Comparison of ENCODE assay signal across 11 cellular contexts in the genomic region with DNA sequence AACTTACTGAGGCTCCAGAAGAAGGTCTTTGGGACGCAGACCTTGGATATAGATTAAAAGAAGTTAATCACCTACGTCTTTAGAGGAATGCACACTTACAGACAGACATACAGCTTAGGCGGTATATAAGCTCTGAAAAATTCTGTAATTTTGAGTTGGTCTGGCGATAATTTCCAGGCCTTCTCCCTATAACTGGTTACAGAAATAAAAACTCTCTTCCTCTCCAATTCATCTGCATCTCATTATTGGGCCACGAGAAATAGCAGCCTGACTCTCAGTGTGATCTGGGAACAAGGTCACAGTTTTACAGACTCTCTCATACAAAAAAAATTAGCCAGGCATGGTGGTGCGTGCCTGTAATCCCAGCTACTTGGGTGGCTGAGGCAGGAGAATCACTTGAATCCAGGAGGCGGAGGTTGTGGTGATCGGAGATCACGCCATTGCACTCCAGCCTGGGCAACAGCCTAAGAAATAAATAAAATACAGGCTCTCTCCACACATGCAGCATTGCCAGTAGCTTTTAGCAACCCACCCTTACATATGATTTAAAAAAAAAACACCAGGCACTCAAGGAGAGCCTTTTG. TPM values are rescaled to one million over a fixed set of nuclear protein-coding genes. Genes with fewer than 3 reads are reported as not detected.
A peak's percentile ranks its signal among the peaks of the same experiment; 100 is the strongest.
DNase-seq lines count a peak whose midpoint lies in the region; ATAC-seq, FAIRE-seq and TF ChIP-seq lines count a peak whose summit lies in the region.
"Had no signal": no experiment of that assay in that cellular context is flagged by ENCODE, and none has a peak within 500 bp of the region (broad histone marks: within the 10 kb centered on the region; RNA-seq: fewer than 3 reads in every experiment).

No MANE protein-coding gene starts in this region.

- TF ChIP-seq EP300 in K562 (IDR thresholded peaks at IDR 0.05; ENCODE audit: low read length): no peak

- H3K36me3 Mint-ChIP-seq in CD4-positive, alpha-beta memory T cell: peaks cover 58 to 77% of the 10 kb centered on the region in 2 donors
- peaks cover 23 to 69% (median 55%) of the 10 kb centered on the region in 5 donors for H3K36me3 Mint-ChIP-seq in naive thymus-derived CD4-positive, alpha-beta T cell

- H3K36me3 ChIP-seq in CD4-positive, alpha-beta memory T cell (ENCODE audit: insufficient read depth, low read length): peaks cover 32% of the 10 kb centered on the region
- H3K36me3 ChIP-seq in HUES6 (ENCODE audit: control insufficient read depth, insufficient read depth, low read length): peaks cover 62% of the 10 kb centered on the region
- peaks cover 77% of the 10 kb centered on the region for H3K36me3 ChIP-seq in K562 (ENCODE audit: control insufficient read depth, insufficient read depth, low read length)
- peaks cover 4 to 47% (median 24%) of the 10 kb centered on the region in 3 experiments for H3K36me3 ChIP-seq in naive thymus-derived CD4-positive, alpha-beta T cell (ENCODE audit: control insufficient read depth in 2 of 3, insufficient read depth in 3 of 3, low read length in 3 of 3)

- H3K27ac Mint-ChIP-seq in CD4-positive, alpha-beta memory T cell: peak overlapping the region; percentile 69 to 95 (median 92)
- peak overlapping the region; percentile 52 to 94 (median 79) for H3K27ac Mint-ChIP-seq in naive thymus-derived CD4-positive, alpha-beta T cell

- POLR2A ChIA-PET in CD4-positive, alpha-beta memory T cell (lab: Charles Lee; ENCODE audit: partially characterized antibody): interaction anchor here (1.2 to 9.3 kb wide), 4 partner anchors 14 to 96 kb away, joined by 4 to 132 read pairs (median 77); a partner anchor contains a TSS
- POLR2A ChIA-PET in K562 (lab: Yijun Ruan, JAX): interaction anchor here (0.6 to 1.0 kb wide), 2 partner anchors 9 to 101 kb away, joined by 3 to 4 read pairs; no protein-coding TSS in a partner anchor
- POLR2A ChIA-PET in naive thymus-derived CD4-positive, alpha-beta T cell (lab: Charles Lee): interaction anchor here (1.2 to 2.0 kb wide), 3 partner anchors 13 to 96 kb away, joined by 5 to 10 read pairs (median 6); a partner anchor contains a TSS

- H3K9ac ChIP-seq in HUES6 (ENCODE audit: low read length) (no peak overlapping the region), K562 (ENCODE audit: insufficient read depth in 1 of 2, low read depth in 2 of 2, low read length in 2 of 2) (peak overlapping the region in 1 of 2 experiments; percentile 53; a peak in 1 of 4 replicates)

- no peak for ATAC-seq in K562
- no peak for ATAC-seq in naive thymus-derived CD4-positive, alpha-beta T cell
- no peak for ATAC-seq in GM18868 (IDR thresholded peaks at IDR 0.05; ENCODE audit: unreplicated experiment)
- ATAC-seq: heart right ventricle had no signal

- H3K4me1 ChIP-seq in CD4-positive, alpha-beta memory T cell (ENCODE audit: insufficient read depth, low read length): peaks cover 72% of the 10 kb centered on the region
- H3K4me1 ChIP-seq in HUES6 (ENCODE audit: control insufficient read depth, insufficient read depth, low read length) (peaks cover 29% of the 10 kb centered on the region), K562 (replicated peaks in 1 of 2; ENCODE audit: control insufficient read depth in 2 of 2, insufficient read depth in 2 of 2, low read length in 2 of 2) (peaks cover 26 to 34% of the 10 kb centered on the region in 2 experiments)
- peaks cover 45 to 62% of the 10 kb centered on the region in 2 donors for H3K4me1 ChIP-seq in naive thymus-derived CD4-positive, alpha-beta T cell (ENCODE audit: control insufficient read depth in 2 of 2, insufficient read depth in 2 of 2, low read length in 2 of 2)

- DNase-seq in CD4-positive, alpha-beta memory T cell: no peak
- DNase-seq in K562 (ENCODE audit: extremely low read depth in 1 of 4, low spot score in 3 of 4): no peak
- DNase-seq in naive thymus-derived CD4-positive, alpha-beta T cell: no peak
- no peak for DNase-seq in pons (ENCODE audit: low spot score)
- DNase-seq in cerebellum (ENCODE audit: low spot score): no peak
- DNase-seq in NK-92 (lab: John Stamatoyannopoulos, UW; ENCODE audit: unreplicated experiment): no peak
- DNase-seq: activated CD4-positive, alpha-beta T cell treated with anti-CD3 and anti-CD28 coated beads for 1 hour; GDM1; heart right ventricle had no signal

- peak overlapping the region; percentile 73 to 97 (median 89) for H3K4me3 Mint-ChIP-seq in CD4-positive, alpha-beta memory T cell
- peak overlapping the region; percentile 76 to 99 (median 91) for H3K4me3 Mint-ChIP-seq in naive thymus-derived CD4-positive, alpha-beta T cell

- no peak for TF ChIP-seq POLR2A in K562 (conservative IDR thresholded peaks at IDR 0.05)

- intact Hi-C loops in CD4-positive, alpha-beta memory T cell (cut with micrococcal nuclease): no loop called here
- intact Hi-C loops in K562 (cut with micrococcal nuclease): no loop called here
- intact Hi-C loops in naive thymus-derived CD4-positive, alpha-beta T cell (cut with micrococcal nuclease): loop anchor here in 1 of 2 donors (1.0 kb wide), 1 partner anchor 19 kb away; no protein-coding TSS in a partner anchor

- CTCF ChIA-PET in CD4-positive, alpha-beta memory T cell (lab: Charles Lee; ENCODE audit: partially characterized antibody): interaction anchor here (0.7 to 5.5 kb wide), 5 partner anchors 14 to 96 kb away, joined by 3 to 29 read pairs (median 4); a partner anchor contains a TSS
- CTCF ChIA-PET in K562 (lab: Yijun Ruan, JAX; ENCODE audit: low intra/inter-chr PET ratio): no interaction called here
- CTCF ChIA-PET in naive thymus-derived CD4-positive, alpha-beta T cell (lab: Charles Lee): interaction anchor here (1.1 kb wide), 1 partner anchor 95 kb away, joined by 4 read pairs; no protein-coding TSS in a partner anchor

- H3K27me3 Mint-ChIP-seq in CD4-positive, alpha-beta memory T cell: no peaks in the 10 kb centered on the region
- no peaks in the 10 kb centered on the region for H3K27me3 Mint-ChIP-seq in naive thymus-derived CD4-positive, alpha-beta T cell

- no peaks in the 10 kb centered on the region for H3K9me3 Mint-ChIP-seq in CD4-positive, alpha-beta memory T cell
- peaks cover 0 to 1% (median 0%) of the 10 kb centered on the region in 11 donors for H3K9me3 Mint-ChIP-seq in naive thymus-derived CD4-positive, alpha-beta T cell

- FAIRE-seq in K562 (lab: Jason Lieb, UNC): peak; percentile 37

- in situ Hi-C loops in K562 (cut with MboI): no loop called here

- H3K9me1 ChIP-seq in K562 (ENCODE audit: control insufficient read depth, insufficient read depth, low read length): peaks cover 2% of the 10 kb centered on the region

- H3K4me2 ChIP-seq in K562 (ENCODE audit: insufficient read depth, low read length): peak overlapping the region; percentile 22; the same call in 1 of the 2 replicates

- H3K27me3 ChIP-seq in CD4-positive, alpha-beta memory T cell (ENCODE audit: insufficient read depth, low read length): no peaks in the 10 kb centered on the region
- no peaks in the 10 kb centered on the region for H3K27me3 ChIP-seq in HUES6 (ENCODE audit: control insufficient read depth, insufficient read depth, low read length)
- no peaks in the 10 kb centered on the region for H3K27me3 ChIP-seq in K562 (ENCODE audit: control insufficient read depth in 2 of 2, insufficient read depth in 2 of 2, low read length in 2 of 2)
- H3K27me3 ChIP-seq in naive thymus-derived CD4-positive, alpha-beta T cell (ENCODE audit: control insufficient read depth in 2 of 2, insufficient read depth in 2 of 2, low read length in 2 of 2): no peaks in the 10 kb centered on the region
- H3K27me3 ChIP-seq: heart right ventricle had no signal

- peak overlapping the region; percentile 22 for H3K4me3 ChIP-seq in CD4-positive, alpha-beta memory T cell (ENCODE audit: low read length in 2 of 2)
- peak overlapping the region; percentile 1; the same call in 1 of the 2 replicates for H3K4me3 ChIP-seq in HUES6 (ENCODE audit: low read depth, low read length)
- no peak overlapping the region for H3K4me3 ChIP-seq in K562
- peak overlapping the region; percentile 10 for H3K4me3 ChIP-seq in naive thymus-derived CD4-positive, alpha-beta T cell (ENCODE audit: low read length)

- TF ChIP-seq CTCF in K562 (IDR thresholded peaks at IDR 0.05 in 2 of 3, conservative IDR thresholded peaks at IDR 0.05 in 1 of 3; ENCODE audit: insufficient read depth in 2 of 3, low read depth in 1 of 3, low read length in 3 of 3): no peak

- 0 out of 2 replicates have a peak, but pooled peaks cover 3% of the 10 kb centered on the region for H4K20me1 ChIP-seq in K562 (replicated peaks; ENCODE audit: control insufficient read depth, insufficient read depth, low read length)

- no peaks in the 10 kb centered on the region for H3K9me3 ChIP-seq in CD4-positive, alpha-beta memory T cell (ENCODE audit: control insufficient read depth in 1 of 2, low read length in 2 of 2)
- H3K9me3 ChIP-seq in HUES6 (ENCODE audit: control insufficient read depth, insufficient read depth, low read depth, low read length): no peaks in the 10 kb centered on the region
- H3K9me3 ChIP-seq in K562 (replicated peaks; ENCODE audit: control insufficient read depth, insufficient read depth, low read depth, low read length): no peaks in the 10 kb centered on the region
- H3K9me3 ChIP-seq in naive thymus-derived CD4-positive, alpha-beta T cell (ENCODE audit: control insufficient read depth in 2 of 3, low read length in 3 of 3): no peaks in the 10 kb centered on the region
- H3K9me3 ChIP-seq: heart right ventricle had no signal

- WGBS in K562 (ENCODE audit: insufficient coverage, low coverage, missing lambda C conversion rate): 61% methylated on average over 9 of the region's 9 CpGs

- TF ChIP-seq RAD21 in K562 (CRISPR knock-in tag; conservative IDR thresholded peaks at IDR 0.05 in 1 of 2, IDR thresholded peaks at IDR 0.05 in 1 of 2): no peak

- BruUV-seq in K562 (replicated peaks; lab: Mats Ljungman, UMichigan): no TSS peak

- H2AFZ ChIP-seq in K562 (ENCODE audit: low read depth, low read length): no peak overlapping the region

- H3K79me2 ChIP-seq in K562 (ENCODE audit: control insufficient read depth, insufficient read depth, low read length): peaks cover 66% of the 10 kb centered on the region

- H3K27ac ChIP-seq in CD4-positive, alpha-beta memory T cell (ENCODE audit: low read depth, low read length): peak overlapping the region; percentile 50
- no peak overlapping the region for H3K27ac ChIP-seq in HUES6 (ENCODE audit: low read depth, low read length)
- H3K27ac ChIP-seq in K562 (ENCODE audit: extremely low read depth, low read depth, low read length): no peak overlapping the region
- H3K27ac ChIP-seq in naive thymus-derived CD4-positive, alpha-beta T cell (ENCODE audit: low read depth, low read length): peak overlapping the region; percentile 57
- H3K27ac ChIP-seq: heart right ventricle had no signal

- H3K4me1 Mint-ChIP-seq in CD4-positive, alpha-beta memory T cell: peaks cover 63 to 84% (median 74%) of the 10 kb centered on the region in 4 donors
- H3K4me1 Mint-ChIP-seq in naive thymus-derived CD4-positive, alpha-beta T cell: peaks cover 53 to 86% (median 77%) of the 10 kb centered on the region in 7 donors

RNA-seq across cellular contexts. Expression of a gene that starts 4.7 kb away (rescaled TPM):
- 10 to 100 TPM; 27.2 to 28.4 TPM for total RNA-seq in CD4-positive, alpha-beta memory T cell
- 10 to 100 TPM in 1 of 2 donors, 1 to 10 TPM in 1; 8.5 to 11.5 TPM for polyA plus RNA-seq in CD4-positive, alpha-beta memory T cell
- 7.0 and 15.8 TPM in 2 replicates for total RNA-seq in K562 (2011; cell fraction: chromatin; rRNA removed; ENCODE audit: low replicate concordance)
- total RNA-seq in K562 (2011; cell fraction: nucleolus; rRNA removed): 5.2 and 5.5 TPM in 2 replicates
- total RNA-seq in K562 (2011; cell fraction: nucleoplasm; rRNA removed): 7.4 and 8.9 TPM in 2 replicates
- 8.3 and 9.3 TPM in 2 replicates for total RNA-seq in K562 (2014; rRNA removed)
- 13.4 and 13.7 TPM in 2 replicates for total RNA-seq in K562 (2014; rRNA removed; fragmentation: Illumina TruSeq; extraction: Trizol)
- total RNA-seq in K562 (2015; rRNA removed; fragmentation: Illumina TruSeq; extraction: Trizol): 15.8 and 16.7 TPM in 2 replicates
- total RNA-seq in K562 (2021): 8.5 TPM in 2 replicates
- 3.8 and 4.3 TPM in 2 replicates for polyA plus RNA-seq in K562 (2011; rRNA removed)
- polyA plus RNA-seq in K562 (2011; cell fraction: cytosol; rRNA removed): 2.6 and 3.1 TPM in 2 replicates
- polyA plus RNA-seq in K562 (2011; cell fraction: nucleus; rRNA removed): 3.7 and 4.5 TPM in 2 replicates
- polyA plus RNA-seq in K562 (2012): 5.4 and 5.5 TPM in 2 replicates
- polyA plus RNA-seq in K562 (2014; fragmentation: Illumina TruSeq; extraction: Trizol): 8.2 and 10.1 TPM in 2 replicates
- polyA plus RNA-seq in K562 (2014; fragmentation: Nextera tagmentation; extraction: Ambion mirVana): 1 to 10 TPM; 2.0 to 2.5 TPM
- 5.3 TPM in 2 replicates for polyA plus RNA-seq in K562 (2014; rRNA removed)
- polyA minus RNA-seq in K562 (2011; rRNA and poly(A)+ RNA removed): 7.6 and 7.9 TPM in 2 replicates
- polyA minus RNA-seq in K562 (2011; cell fraction: cytosol; rRNA and poly(A)+ RNA removed): 4.4 and 5.5 TPM in 2 replicates
- 4.2 and 7.4 TPM in 2 replicates for polyA minus RNA-seq in K562 (2011; cell fraction: nucleus; rRNA and poly(A)+ RNA removed)
- 10 to 100 TPM; 10.2 to 26.6 (median 23.4) TPM for total RNA-seq in naive thymus-derived CD4-positive, alpha-beta T cell
- polyA plus RNA-seq in naive thymus-derived CD4-positive, alpha-beta T cell: 1 to 10 TPM; 6.9 to 9.0 TPM
- 9.8 TPM for total RNA-seq in cerebellum

RNA-seq across cellular contexts. Expression of a gene that starts 22.7 kb away (rescaled TPM):
- 10 to 100 TPM; 76.5 to 79.3 TPM for total RNA-seq in CD4-positive, alpha-beta memory T cell
- polyA plus RNA-seq in CD4-positive, alpha-beta memory T cell: 10 to 100 TPM in 1 of 2 donors, 1 to 10 TPM in 1; 9.0 to 23.5 TPM
- total RNA-seq in K562 (2011; cell fraction: chromatin; rRNA removed; ENCODE audit: low replicate concordance): 67.8 and 124 TPM in 2 replicates
- 63.3 and 63.4 TPM in 2 replicates for total RNA-seq in K562 (2011; cell fraction: nucleolus; rRNA removed)
- 56.3 and 70.8 TPM in 2 replicates for total RNA-seq in K562 (2011; cell fraction: nucleoplasm; rRNA removed)
- 7.0 and 10.5 TPM in 2 replicates for total RNA-seq in K562 (2014; rRNA removed)
- total RNA-seq in K562 (2014; rRNA removed; fragmentation: Illumina TruSeq; extraction: Trizol): 3.0 and 3.7 TPM in 2 replicates
- total RNA-seq in K562 (2015; rRNA removed; fragmentation: Illumina TruSeq; extraction: Trizol): 4.6 and 5.3 TPM in 2 replicates
- 11.0 and 12.3 TPM in 2 replicates for total RNA-seq in K562 (2021)
- polyA plus RNA-seq in K562 (2011; rRNA removed): 11.5 and 11.6 TPM in 2 replicates
- polyA plus RNA-seq in K562 (2011; cell fraction: cytosol; rRNA removed): 5.4 and 9.1 TPM in 2 replicates
- 72.2 and 124 TPM in 2 replicates for polyA plus RNA-seq in K562 (2011; cell fraction: nucleus; rRNA removed)
- 10.9 and 26.0 TPM in 2 replicates for polyA plus RNA-seq in K562 (2012)
- polyA plus RNA-seq in K562 (2014; fragmentation: Illumina TruSeq; extraction: Trizol): 8.4 and 9.0 TPM in 2 replicates
- under 1 TPM; 0.07 to 0.15 TPM for polyA plus RNA-seq in K562 (2014; fragmentation: Nextera tagmentation; extraction: Ambion mirVana)
- 11.5 and 15.2 TPM in 2 replicates for polyA plus RNA-seq in K562 (2014; rRNA removed)
- polyA minus RNA-seq in K562 (2011; rRNA and poly(A)+ RNA removed): 3.5 and 4.8 TPM in 2 replicates
- 3.5 and 5.0 TPM in 2 replicates for polyA minus RNA-seq in K562 (2011; cell fraction: cytosol; rRNA and poly(A)+ RNA removed)
- polyA minus RNA-seq in K562 (2011; cell fraction: nucleus; rRNA and poly(A)+ RNA removed): 12.9 and 14.9 TPM in 2 replicates
- 100 to 1,000 TPM in 2 of 5 experiments, 10 to 100 TPM in 3; 61.4 to 125 (median 78.7) TPM for total RNA-seq in naive thymus-derived CD4-positive, alpha-beta T cell
- polyA plus RNA-seq in naive thymus-derived CD4-positive, alpha-beta T cell: 10 to 100 TPM; 18.3 to 22.6 TPM
- 23.7 TPM for total RNA-seq in cerebellum

RNA-seq across cellular contexts. Expression of a gene that starts 37.8 kb away (rescaled TPM):
- 10 to 100 TPM; 21.7 to 23.6 TPM for total RNA-seq in CD4-positive, alpha-beta memory T cell
- polyA plus RNA-seq in CD4-positive, alpha-beta memory T cell: 10 to 100 TPM in 1 of 2 donors, 1 to 10 TPM in 1; 8.2 to 15.8 TPM
- total RNA-seq in K562 (2011; cell fraction: chromatin; rRNA removed; ENCODE audit: low replicate concordance): 40.0 and 130 TPM in 2 replicates
- 68.9 and 90.7 TPM in 2 replicates for total RNA-seq in K562 (2011; cell fraction: nucleolus; rRNA removed)
- total RNA-seq in K562 (2011; cell fraction: nucleoplasm; rRNA removed): 59.2 and 61.0 TPM in 2 replicates
- total RNA-seq in K562 (2014; rRNA removed) (20.8 and 23.9 TPM in 2 replicates), K562 (2014; rRNA removed; fragmentation: Illumina TruSeq; extraction: Trizol) (8.8 and 14.5 TPM in 2 replicates), K562 (2015; rRNA removed; fragmentation: Illumina TruSeq; extraction: Trizol) (16.8 and 18.1 TPM in 2 replicates), K562 (2021) (20.4 TPM in 2 replicates), cerebellum (6.4 TPM)
- polyA plus RNA-seq in K562 (2011; rRNA removed) (14.8 and 18.3 TPM in 2 replicates), K562 (2014; fragmentation: Illumina TruSeq; extraction: Trizol) (20.5 TPM in 2 replicates), K562 (2014; fragmentation: Nextera tagmentation; extraction: Ambion mirVana) (1 to 10 TPM in 1 of 2 experiments, under 1 TPM in 1; 0.13 to 1.2 TPM), K562 (2014; rRNA removed) (19.3 and 21.8 TPM in 2 replicates)
- 15.1 and 22.6 TPM in 2 replicates for polyA plus RNA-seq in K562 (2011; cell fraction: cytosol; rRNA removed)
- polyA plus RNA-seq in K562 (2011; cell fraction: nucleus; rRNA removed): 61.2 and 64.9 TPM in 2 replicates
- polyA plus RNA-seq in K562 (2012): 14.3 and 17.2 TPM in 2 replicates
- polyA minus RNA-seq in K562 (2011; rRNA and poly(A)+ RNA removed): 25.8 and 28.5 TPM in 2 replicates
- polyA minus RNA-seq in K562 (2011; cell fraction: cytosol; rRNA and poly(A)+ RNA removed): 8.1 and 12.0 TPM in 2 replicates
- polyA minus RNA-seq in K562 (2011; cell fraction: nucleus; rRNA and poly(A)+ RNA removed): 43.4 and 53.0 TPM in 2 replicates
- 10 to 100 TPM; 16.9 to 33.7 (median 19.6) TPM for total RNA-seq in naive thymus-derived CD4-positive, alpha-beta T cell
- polyA plus RNA-seq in naive thymus-derived CD4-positive, alpha-beta T cell: 1 to 10 TPM; 5.7 to 9.5 TPM

RNA-seq across cellular contexts. Expression of a gene that starts 37.9 kb away (rescaled TPM):
- under 1 TPM; 0.39 to 0.52 TPM for total RNA-seq in CD4-positive, alpha-beta memory T cell
- polyA plus RNA-seq in CD4-positive, alpha-beta memory T cell: under 1 TPM; 0.33 to 0.35 TPM
- 0.19 TPM in 1 of 2 replicates, not detected in the other for total RNA-seq in K562 (2011; cell fraction: chromatin; rRNA removed; ENCODE audit: low replicate concordance)
- total RNA-seq in K562 (2011; cell fraction: nucleolus; rRNA removed): not detected in 2 replicates
- total RNA-seq in K562 (2011; cell fraction: nucleoplasm; rRNA removed): 0.15 TPM in 1 of 2 replicates, not detected in the other
- 0.33 TPM in 1 of 2 replicates, not detected in the other for total RNA-seq in K562 (2014; rRNA removed)
- total RNA-seq in K562 (2014; rRNA removed; fragmentation: Illumina TruSeq; extraction: Trizol): 0.64 and 0.98 TPM in 2 replicates
- total RNA-seq in K562 (2015; rRNA removed; fragmentation: Illumina TruSeq; extraction: Trizol): 0.68 and 0.76 TPM in 2 replicates
- 0.47 and 0.87 TPM in 2 replicates for total RNA-seq in K562 (2021)
- polyA plus RNA-seq in K562 (2011; rRNA removed): 0.36 and 1.1 TPM in 2 replicates
- polyA plus RNA-seq in K562 (2011; cell fraction: cytosol; rRNA removed): 0.09 and 0.29 TPM in 2 replicates
- polyA plus RNA-seq in K562 (2011; cell fraction: nucleus; rRNA removed): 0.10 and 0.37 TPM in 2 replicates
- 0.72 and 2.6 TPM in 2 replicates for polyA plus RNA-seq in K562 (2012)
- polyA plus RNA-seq in K562 (2014; fragmentation: Illumina TruSeq; extraction: Trizol): 0.35 and 0.49 TPM in 2 replicates
- under 1 TPM; 0.13 to 0.14 TPM for polyA plus RNA-seq in K562 (2014; fragmentation: Nextera tagmentation; extraction: Ambion mirVana)
- 0.03 and 1.5 TPM in 2 replicates for polyA plus RNA-seq in K562 (2014; rRNA removed)
- 0.42 and 1.3 TPM in 2 replicates for polyA minus RNA-seq in K562 (2011; rRNA and poly(A)+ RNA removed)
- not detected in 2 replicates for polyA minus RNA-seq in K562 (2011; cell fraction: cytosol; rRNA and poly(A)+ RNA removed)
- polyA minus RNA-seq in K562 (2011; cell fraction: nucleus; rRNA and poly(A)+ RNA removed): 0.27 TPM in 1 of 2 replicates, not detected in the other
- 1 to 10 TPM in 1 of 5 experiments, under 1 TPM in 3, not detected in 1; 0.13 to 1.9 (median 0.40) TPM for total RNA-seq in naive thymus-derived CD4-positive, alpha-beta T cell
- under 1 TPM; 0.44 to 0.71 TPM for polyA plus RNA-seq in naive thymus-derived CD4-positive, alpha-beta T cell
- 14.5 TPM for total RNA-seq in cerebellum

Comparison
In these comparisons a context has a peak if more than half of its experiments do, and no peak if none do; other contexts are left out.
1. H3K27ac ChIP-seq: peak in CD4-positive, alpha-beta memory T cell (single experiment) and naive thymus-derived CD4-positive, alpha-beta T cell (single experiment); none in HUES6 (single experiment) and K562 (single experiment).